In the genomic region with DNA sequence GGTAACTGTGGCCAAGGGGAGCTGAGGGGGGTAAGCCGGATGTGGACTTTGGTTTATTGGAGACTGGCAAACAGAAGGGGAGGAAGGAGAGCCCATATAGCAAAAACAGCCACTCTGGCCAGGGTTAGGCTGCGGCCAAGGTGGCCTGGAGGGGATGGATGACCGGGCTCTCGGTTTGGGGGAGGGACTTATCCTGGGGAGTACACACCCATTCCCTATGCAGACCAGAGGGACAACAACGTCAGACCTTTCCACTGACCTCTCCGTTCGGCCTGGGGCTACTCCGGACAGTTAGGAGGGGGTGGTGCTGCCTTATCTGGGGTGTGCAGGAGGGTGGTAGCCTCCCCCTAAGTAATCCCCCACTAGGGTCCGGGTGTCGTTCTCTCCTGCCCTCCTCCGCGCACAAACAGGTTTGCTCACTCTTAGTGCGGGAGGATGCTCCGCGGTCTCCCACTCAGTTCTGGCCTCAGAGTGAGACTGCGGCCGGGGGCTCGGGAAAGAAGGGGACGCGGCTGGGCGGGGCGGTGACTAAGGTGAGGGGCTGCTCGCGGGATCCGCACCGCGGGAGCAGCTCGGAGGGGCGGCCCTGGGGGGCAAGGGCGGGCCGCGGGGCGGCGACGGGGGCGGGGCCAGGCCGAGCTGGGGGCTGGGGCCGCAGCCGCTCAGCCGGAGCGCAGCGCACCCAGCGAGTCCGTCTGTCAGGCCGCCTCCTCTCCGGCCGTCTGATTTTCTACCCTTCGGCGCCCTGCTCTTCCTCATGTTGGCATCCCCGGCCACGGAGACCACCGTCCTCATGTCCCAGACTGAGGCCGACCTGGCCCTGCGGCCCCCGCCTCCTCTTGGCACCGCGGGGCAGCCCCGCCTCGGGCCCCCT, we compare ENCODE assay signal across 8 cellular contexts. TPM values are rescaled to one million over a fixed set of nuclear protein-coding genes. Genes with fewer than 3 reads are reported as not detected.
DNase-seq lines count a peak whose midpoint lies in the region; ATAC-seq, FAIRE-seq and TF ChIP-seq lines count a peak whose summit lies in the region.

A gene (plus strand): TSS at position 669 of the 874 bp plus-strand sequence. CDS start 89 bp downstream, at position 758.

- DNase-seq in D721Med (ENCODE audit: insufficient read length, low spot score) (peak; percentile 67), RWPE1 (ENCODE audit: low spot score) (no peak), fibroblast of gingiva (ENCODE audit: low read depth) (peak; percentile 20), neuronal stem cell (ENCODE audit: low spot score) (peak; percentile 42), RCC 7860 (ENCODE audit: low spot score) (no peak), D341Med (ENCODE audit: low spot score) (no peak)
- DNase-seq in activated CD4-positive, alpha-beta T cell treated with anti-CD3 and anti-CD28 coated beads, Interleukin-2, amount 50 U/mL, for 4 hours, result no peak

- CTCF ChIA-PET in RWPE1 (lab: Yijun Ruan, JAX), result no interaction called here

- no CpG with 5 or more reads among the region's 59 CpGs for WGBS in neuronal stem cell (ENCODE audit: extremely low coverage in 2 of 2, insufficient read length in 2 of 2, insufficient replicate concordance in 1 of 2), 2 donors

- H2BK15ac ChIP-seq in neuronal stem cell (ENCODE audit: low read length), result peak within 1 kb of the TSS; percentile 89

- H2BK120ac ChIP-seq in neuronal stem cell (ENCODE audit: low read depth, low read length), result no peak within 1 kb of the TSS

- H2BK12ac ChIP-seq in neuronal stem cell (ENCODE audit: low read length), result no peak within 1 kb of the TSS

- peak within 1 kb of the TSS; percentile 96 for H3K18ac ChIP-seq in neuronal stem cell (ENCODE audit: low read length)

- H3K4me2 ChIP-seq in neuronal stem cell (ENCODE audit: insufficient read depth, low read length, poor library complexity, severe bottlenecking), result peak within 1 kb of the TSS; percentile 89

- no peak within 1 kb of the TSS for H2AK5ac ChIP-seq in neuronal stem cell (ENCODE audit: low read depth, low read length)

- H3K4ac ChIP-seq in neuronal stem cell (ENCODE audit: low read length), result peak within 1 kb of the TSS; percentile 23

- peaks cover 0 to 25% (median 8%) of the 10 kb centered on the region in 3 experiments for H3K27me3 ChIP-seq in neuronal stem cell (ENCODE audit: control insufficient read depth in 3 of 3, insufficient read depth in 3 of 3, low read depth in 1 of 3, low read length in 3 of 3)

- peaks cover 19 to 48% of the 10 kb centered on the region in 2 donors for H3K36me3 ChIP-seq in neuronal stem cell (replicated peaks in 1 of 2; ENCODE audit: control insufficient read depth in 2 of 2, insufficient read depth in 2 of 2, low read length in 2 of 2)

- peak within 1 kb of the TSS; percentile 90 for H3K23ac ChIP-seq in neuronal stem cell (ENCODE audit: low read depth, low read length, poor library complexity)

- H2BK5ac ChIP-seq in neuronal stem cell (ENCODE audit: low read length), result peak within 1 kb of the TSS; percentile 42

- H3K4me1 ChIP-seq in neuronal stem cell (ENCODE audit: control insufficient read depth in 2 of 2, insufficient read depth in 1 of 2, low read depth in 1 of 2, low read length in 2 of 2), result peaks cover 0 to 9% of the 10 kb centered on the region in 2 donors

- H4K91ac ChIP-seq in neuronal stem cell (ENCODE audit: low read depth, low read length, poor library complexity), result no peak within 1 kb of the TSS

- peak within 1 kb of the TSS; percentile 49 for H3K27ac ChIP-seq in RWPE1
- no peak within 1 kb of the TSS for H3K27ac ChIP-seq in neuronal stem cell (replicated peaks; ENCODE audit: low read length)

- no peak within 1 kb of the TSS for H2AFZ ChIP-seq in neuronal stem cell (ENCODE audit: low read length)

- TF ChIP-seq CTCF in D721Med (IDR thresholded peaks at IDR 0.05; ENCODE audit: insufficient read depth, missing control alignments) (no peak), RWPE1 (conservative IDR thresholded peaks at IDR 0.05; ENCODE audit: low read depth) (no peak)

- no peaks in the 10 kb centered on the region for H3K79me1 ChIP-seq in neuronal stem cell (ENCODE audit: low read depth, low read length)

- H3K14ac ChIP-seq in neuronal stem cell (ENCODE audit: low read length), result peak within 1 kb of the TSS; percentile 94

- POLR2A ChIA-PET in RWPE1 (lab: Yijun Ruan, JAX; ENCODE audit: low non-redundant PET), result interaction anchor here (0.6 kb wide), 1 partner anchor 242 kb away, joined by 4 read pairs; no protein-coding TSS in a partner anchor

- ATAC-seq in GM21515 (IDR thresholded peaks at IDR 0.05; ENCODE audit: unreplicated experiment), result no peak

- H4K8ac ChIP-seq in neuronal stem cell (ENCODE audit: low read depth, low read length), result no peak within 1 kb of the TSS

- H3K4me3 ChIP-seq in neuronal stem cell (ENCODE audit: low read length in 2 of 2), result peak within 1 kb of the TSS in 1 of 2 donors; percentile 79

- peak within 1 kb of the TSS; percentile 65 for H3K9ac ChIP-seq in neuronal stem cell (ENCODE audit: low read depth, low read length, poor library complexity)

- FAIRE-seq in D721Med (lab: Jason Lieb, UNC) (no peak), RCC 7860 (lab: Jason Lieb, UNC) (no peak)

- no peaks in the 10 kb centered on the region for H3K9me3 ChIP-seq in neuronal stem cell (replicated peaks in 1 of 2; ENCODE audit: control insufficient read depth in 2 of 2, insufficient read depth in 1 of 2, low read depth in 1 of 2, low read length in 2 of 2)

RNA-seq across cellular contexts. Expression of the gene that starts here (rescaled TPM):
- 0.81 TPM for polyA plus RNA-seq in neuronal stem cell (2013, experiment 1 of 2)
- polyA plus RNA-seq in neuronal stem cell (2013, experiment 2 of 2), result 0.68 TPM

Comparison
In these comparisons a context has a peak if more than half of its experiments do, and no peak if none do; other contexts are left out.
1. DNase-seq: peak in D721Med (single experiment), fibroblast of gingiva (single experiment) and neuronal stem cell (single experiment); none in RWPE1 (single experiment), RCC 7860 (single experiment), D341Med (single experiment) and activated CD4-positive, alpha-beta T cell treated with anti-CD3 and anti-CD28 coated beads, Interleukin-2, amount 50 U/mL, for 4 hours (0 of 2).